In the genomic region with DNA sequence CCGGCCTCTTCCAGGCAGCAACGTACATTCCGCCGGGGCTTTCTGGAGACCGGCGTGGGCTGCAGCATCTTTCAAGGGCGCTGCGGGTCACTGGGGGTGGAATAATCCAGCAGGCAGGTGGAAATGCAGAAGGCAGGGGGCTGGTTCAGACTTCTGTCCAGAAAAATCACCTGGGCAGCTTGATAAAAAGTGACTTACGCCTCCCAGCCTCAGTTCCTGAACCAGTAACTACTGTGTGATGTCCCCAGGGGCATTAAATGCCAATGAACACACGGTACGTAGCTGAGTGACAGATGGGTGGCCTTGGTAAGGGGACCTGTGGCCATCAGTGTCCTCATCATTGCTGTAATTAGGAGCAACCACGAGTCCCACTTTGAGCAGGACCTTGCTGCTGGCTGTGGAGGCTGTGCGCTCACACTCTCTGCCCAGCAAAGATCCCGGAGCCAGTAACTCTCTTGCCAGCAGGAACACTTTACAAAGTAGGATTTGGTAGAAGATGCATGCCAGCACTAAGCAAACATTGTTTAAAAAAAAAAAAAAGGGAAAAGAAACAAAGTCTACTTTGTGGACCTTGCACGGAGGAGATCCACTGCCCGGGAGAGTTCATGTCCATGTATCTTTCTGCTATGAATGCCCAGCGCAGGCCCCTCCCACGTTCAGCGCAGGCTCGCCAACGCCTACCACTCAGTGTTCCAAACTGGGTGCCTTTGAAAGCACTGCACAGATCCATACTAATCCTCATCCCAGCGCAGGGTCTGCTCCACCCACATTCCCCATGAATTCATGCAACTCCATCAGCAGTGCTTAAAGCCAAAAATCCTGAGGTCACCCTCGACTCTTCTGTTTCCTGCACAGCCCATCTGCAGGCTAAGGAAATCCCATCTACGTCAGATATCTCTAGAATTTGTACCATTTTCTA, we compare ENCODE assay signal across 1 cellular context.
TF ChIP-seq lines count a peak whose summit lies in the region.

No MANE protein-coding gene starts in this region.

TF ChIP-seq in HepG2, 621 proteins besides CTCF, POLR2A, EP300 and RAD21 (continued from another document and continues in another):
- TF ChIP-seq ZBTB10 (CRISPR knock-in tag; IDR thresholded peaks at IDR 0.05; ENCODE audit: borderline replicate concordance) (no peak), ELF4 (CRISPR knock-in tag; IDR thresholded peaks at IDR 0.05; ENCODE audit: borderline replicate concordance) (no peak), NCOR1 (IDR thresholded peaks at IDR 0.05; ENCODE audit: borderline replicate concordance, low read length) (peak; percentile 95), SOX5 (CRISPR knock-in tag; IDR thresholded peaks at IDR 0.05; ENCODE audit: borderline replicate concordance) (peak; percentile 58), SMAD1 (CRISPR knock-in tag; IDR thresholded peaks at IDR 0.05; ENCODE audit: borderline replicate concordance, low read depth) (peak; percentile 53; the same call in 1 of the 2 replicates), ZBTB42 (CRISPR knock-in tag; IDR thresholded peaks at IDR 0.05) (no peak), ZNF609 (CRISPR knock-in tag; IDR thresholded peaks at IDR 0.05; ENCODE audit: borderline replicate concordance) (no peak), ZBTB2 (CRISPR knock-in tag; IDR thresholded peaks at IDR 0.05; ENCODE audit: low read depth) (no peak), ETV6 (CRISPR knock-in tag; conservative IDR thresholded peaks at IDR 0.05) (peak; percentile 45; the same call in 1 of the 2 replicates), ZNF136 (CRISPR knock-in tag; IDR thresholded peaks at IDR 0.05; ENCODE audit: low read depth) (peak; percentile 16; the same call in 1 of the 2 replicates), BCL3 (CRISPR knock-in tag; IDR thresholded peaks at IDR 0.05) (no peak; the same call in 1 of the 2 replicates), ZKSCAN1 (IDR thresholded peaks at IDR 0.05; ENCODE audit: low read length) (peak; percentile 54; the same call in 1 of the 2 replicates), RFX3 (CRISPR knock-in tag; IDR thresholded peaks at IDR 0.05) (no peak), NFE2L1 (CRISPR knock-in tag; IDR thresholded peaks at IDR 0.05; ENCODE audit: borderline replicate concordance) (no peak), TRAFD1 (CRISPR knock-in tag; IDR thresholded peaks at IDR 0.05; ENCODE audit: borderline replicate concordance) (no peak), ZNF746 (CRISPR knock-in tag; IDR thresholded peaks at IDR 0.05) (no peak), GZF1 (CRISPR knock-in tag; IDR thresholded peaks at IDR 0.05) (peak; percentile 32; the same call in 1 of the 2 replicates), ZNF557 (CRISPR knock-in tag; IDR thresholded peaks at IDR 0.05) (no peak)
- TF ChIP-seq, protein P1, sequence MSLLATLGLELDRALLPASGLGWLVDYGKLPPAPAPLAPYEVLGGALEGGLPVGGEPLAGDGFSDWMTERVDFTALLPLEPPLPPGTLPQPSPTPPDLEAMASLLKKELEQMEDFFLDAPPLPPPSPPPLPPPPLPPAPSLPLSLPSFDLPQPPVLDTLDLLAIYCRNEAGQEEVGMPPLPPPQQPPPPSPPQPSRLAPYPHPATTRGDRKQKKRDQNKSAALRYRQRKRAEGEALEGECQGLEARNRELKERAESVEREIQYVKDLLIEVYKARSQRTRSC (CRISPR knock-in tag; IDR thresholded peaks at IDR 0.05; ENCODE audit: low read depth) = no peak
- TF ChIP-seq, protein P2, sequence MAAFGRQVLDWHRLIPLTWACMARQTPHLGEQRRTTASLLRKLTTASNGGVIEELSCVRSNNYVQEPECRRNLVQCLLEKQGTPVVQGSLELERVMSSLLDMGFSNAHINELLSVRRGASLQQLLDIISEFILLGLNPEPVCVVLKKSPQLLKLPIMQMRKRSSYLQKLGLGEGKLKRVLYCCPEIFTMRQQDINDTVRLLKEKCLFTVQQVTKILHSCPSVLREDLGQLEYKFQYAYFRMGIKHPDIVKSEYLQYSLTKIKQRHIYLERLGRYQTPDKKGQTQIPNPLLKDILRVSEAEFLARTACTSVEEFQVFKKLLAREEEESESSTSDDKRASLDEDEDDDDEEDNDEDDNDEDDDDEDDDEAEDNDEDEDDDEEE (CRISPR knock-in tag; IDR thresholded peaks at IDR 0.05) = 0 out of 2 replicates have a peak, but pooled peaks have one; percentile 76
- TF ChIP-seq, protein P3, sequence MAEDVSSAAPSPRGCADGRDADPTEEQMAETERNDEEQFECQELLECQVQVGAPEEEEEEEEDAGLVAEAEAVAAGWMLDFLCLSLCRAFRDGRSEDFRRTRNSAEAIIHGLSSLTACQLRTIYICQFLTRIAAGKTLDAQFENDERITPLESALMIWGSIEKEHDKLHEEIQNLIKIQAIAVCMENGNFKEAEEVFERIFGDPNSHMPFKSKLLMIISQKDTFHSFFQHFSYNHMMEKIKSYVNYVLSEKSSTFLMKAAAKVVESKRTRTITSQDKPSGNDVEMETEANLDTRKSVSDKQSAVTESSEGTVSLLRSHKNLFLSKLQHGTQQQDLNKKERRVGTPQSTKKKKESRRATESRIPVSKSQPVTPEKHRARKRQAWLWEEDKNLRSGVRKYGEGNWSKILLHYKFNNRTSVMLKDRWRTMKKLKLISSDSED (CRISPR knock-in tag; IDR thresholded peaks at IDR 0.05) = no peak
- TF ChIP-seq, protein P4, sequence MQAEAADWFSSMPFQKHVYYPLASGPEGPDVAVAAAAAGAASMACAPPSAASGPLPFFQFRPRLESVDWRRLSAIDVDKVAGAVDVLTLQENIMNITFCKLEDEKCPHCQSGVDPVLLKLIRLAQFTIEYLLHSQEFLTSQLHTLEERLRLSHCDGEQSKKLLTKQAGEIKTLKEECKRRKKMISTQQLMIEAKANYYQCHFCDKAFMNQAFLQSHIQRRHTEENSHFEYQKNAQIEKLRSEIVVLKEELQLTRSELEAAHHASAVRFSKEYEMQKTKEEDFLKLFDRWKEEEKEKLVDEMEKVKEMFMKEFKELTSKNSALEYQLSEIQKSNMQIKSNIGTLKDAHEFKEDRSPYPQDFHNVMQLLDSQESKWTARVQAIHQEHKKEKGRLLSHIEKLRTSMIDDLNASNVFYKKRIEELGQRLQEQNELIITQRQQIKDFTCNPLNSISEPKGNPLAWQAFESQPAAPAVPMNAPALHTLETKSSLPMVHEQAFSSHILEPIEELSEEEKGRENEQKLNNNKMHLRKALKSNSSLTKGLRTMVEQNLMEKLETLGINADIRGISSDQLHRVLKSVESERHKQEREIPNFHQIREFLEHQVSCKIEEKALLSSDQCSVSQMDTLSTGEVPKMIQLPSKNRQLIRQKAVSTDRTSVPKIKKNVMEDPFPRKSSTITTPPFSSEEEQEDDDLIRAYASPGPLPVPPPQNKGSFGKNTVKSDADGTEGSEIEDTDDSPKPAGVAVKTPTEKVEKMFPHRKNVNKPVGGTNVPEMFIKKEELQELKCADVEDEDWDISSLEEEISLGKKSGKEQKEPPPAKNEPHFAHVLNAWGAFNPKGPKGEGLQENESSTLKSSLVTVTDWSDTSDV (CRISPR knock-in tag; IDR thresholded peaks at IDR 0.05) = no peak
- TF ChIP-seq, protein P5, sequence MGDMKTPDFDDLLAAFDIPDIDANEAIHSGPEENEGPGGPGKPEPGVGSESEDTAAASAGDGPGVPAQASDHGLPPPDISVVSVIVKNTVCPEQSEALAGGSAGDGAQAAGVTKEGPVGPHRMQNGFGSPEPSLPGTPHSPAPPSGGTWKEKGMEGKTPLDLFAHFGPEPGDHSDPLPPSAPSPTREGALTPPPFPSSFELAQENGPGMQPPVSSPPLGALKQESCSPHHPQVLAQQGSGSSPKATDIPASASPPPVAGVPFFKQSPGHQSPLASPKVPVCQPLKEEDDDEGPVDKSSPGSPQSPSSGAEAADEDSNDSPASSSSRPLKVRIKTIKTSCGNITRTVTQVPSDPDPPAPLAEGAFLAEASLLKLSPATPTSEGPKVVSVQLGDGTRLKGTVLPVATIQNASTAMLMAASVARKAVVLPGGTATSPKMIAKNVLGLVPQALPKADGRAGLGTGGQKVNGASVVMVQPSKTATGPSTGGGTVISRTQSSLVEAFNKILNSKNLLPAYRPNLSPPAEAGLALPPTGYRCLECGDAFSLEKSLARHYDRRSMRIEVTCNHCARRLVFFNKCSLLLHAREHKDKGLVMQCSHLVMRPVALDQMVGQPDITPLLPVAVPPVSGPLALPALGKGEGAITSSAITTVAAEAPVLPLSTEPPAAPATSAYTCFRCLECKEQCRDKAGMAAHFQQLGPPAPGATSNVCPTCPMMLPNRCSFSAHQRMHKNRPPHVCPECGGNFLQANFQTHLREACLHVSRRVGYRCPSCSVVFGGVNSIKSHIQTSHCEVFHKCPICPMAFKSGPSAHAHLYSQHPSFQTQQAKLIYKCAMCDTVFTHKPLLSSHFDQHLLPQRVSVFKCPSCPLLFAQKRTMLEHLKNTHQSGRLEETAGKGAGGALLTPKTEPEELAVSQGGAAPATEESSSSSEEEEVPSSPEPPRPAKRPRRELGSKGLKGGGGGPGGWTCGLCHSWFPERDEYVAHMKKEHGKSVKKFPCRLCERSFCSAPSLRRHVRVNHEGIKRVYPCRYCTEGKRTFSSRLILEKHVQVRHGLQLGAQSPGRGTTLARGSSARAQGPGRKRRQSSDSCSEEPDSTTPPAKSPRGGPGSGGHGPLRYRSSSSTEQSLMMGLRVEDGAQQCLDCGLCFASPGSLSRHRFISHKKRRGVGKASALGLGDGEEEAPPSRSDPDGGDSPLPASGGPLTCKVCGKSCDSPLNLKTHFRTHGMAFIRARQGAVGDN (CRISPR knock-in tag; IDR thresholded peaks at IDR 0.05) = peak; percentile 37; the same call in 1 of the 2 replicates
